ENCODE assay signal across 14 cellular contexts in genomic region chr19:17753976-17754375, GRCh38. TPM values are rescaled to one million over a fixed set of nuclear protein-coding genes. Genes with fewer than 3 reads are reported as not detected.
DNase-seq lines count a peak whose midpoint lies in the region; ATAC-seq, FAIRE-seq and TF ChIP-seq lines count a peak whose summit lies in the region.
"Had no signal": no experiment of that assay in that cellular context is flagged by ENCODE, and none has a peak within 500 bp of the region (broad histone marks: within the 10 kb centered on the region; RNA-seq: fewer than 3 reads in every experiment).

No MANE protein-coding gene starts in this region.

- H3K27me3 ChIP-seq in GM23338 (ENCODE audit: insufficient read depth) = no peaks in the 10 kb centered on the region
- H3K27me3 ChIP-seq: spleen had no signal

- no peak overlapping the region for H3K4me3 Mint-ChIP-seq in GM23338
- H3K4me3 Mint-ChIP-seq: nephron had no signal

- DNase-seq in GM23338 (ENCODE audit: low spot score) (no peak), OCI-LY7 (ENCODE audit: low spot score) (peak; percentile 38), frontal cortex (ENCODE audit: low spot score in 2 of 2) (peak; percentile 56 to 61), putamen (ENCODE audit: low spot score) (peak; percentile 89), NCI-H345 treated with DMSO at 0.1 percent for 48 hours (lab: John Stamatoyannopoulos, UW; ENCODE audit: unreplicated experiment) (no peak)
- no peak for DNase-seq in stimulated activated CD4-positive, alpha-beta T cell treated with anti-CD3 and anti-CD28 coated beads, Interleukin-4, amount 100 ng/mL, for 1 hour
- DNase-seq: effector CD4-positive, alpha-beta T cell; gastrocnemius medialis; kidney glomerular epithelial cell; NCI-H226; spleen; trophoblast cell had no signal

- H3K9me3 Mint-ChIP-seq in GM23338 = no peaks in the 10 kb centered on the region
- H3K9me3 Mint-ChIP-seq: nephron had no signal

- TF ChIP-seq CTCF in GM23338 (conservative IDR thresholded peaks at IDR 0.05; ENCODE audit: low read depth in 2 of 2) (no peak), OCI-LY7 (conservative IDR thresholded peaks at IDR 0.05; ENCODE audit: low read length) (no peak)

- H3K27ac Mint-ChIP-seq in GM23338 = no peak overlapping the region
- H3K27ac Mint-ChIP-seq: nephron had no signal

- H3F3A ChIP-seq in GM23338 (replicated peaks; ENCODE audit: low read depth) = 0 out of 2 replicates have a peak, but pooled peaks cover 2% of the 10 kb centered on the region

- no TSS peak for BruUV-seq in OCI-LY7 (replicated peaks; lab: Mats Ljungman, UMichigan)

- peaks cover 18% of the 10 kb centered on the region for H3K4me1 Mint-ChIP-seq in GM23338
- H3K4me1 Mint-ChIP-seq: nephron had no signal

- CTCF ChIA-PET in OCI-LY7 (lab: Charles Lee; ENCODE audit: unreplicated experiment) = interaction anchor here (0.7 to 1.9 kb wide), 7 partner anchors 13 to 258 kb away, joined by 3 to 7 read pairs (median 4); no protein-coding TSS in a partner anchor

- H4K20me1 ChIP-seq in GM23338 (replicated peaks; ENCODE audit: insufficient read depth) (no peaks in the 10 kb centered on the region), OCI-LY7 (ENCODE audit: insufficient read depth, low read length) (no peaks in the 10 kb centered on the region)

- intact Hi-C loops in OCI-LY7 (cut with micrococcal nuclease; ENCODE audit: unreplicated experiment) = loop anchor here (2.0 to 10.0 kb wide), 4 partner anchors 15 to 447 kb away; partner anchors contain the start of genes DDA1, MAST3 and MRPL34

- POLR2A ChIA-PET in OCI-LY7 (lab: Charles Lee) = interaction anchor here (0.6 to 1.3 kb wide), 3 partner anchors 13 to 65 kb away, joined by 3 to 7 read pairs (median 3); no protein-coding TSS in a partner anchor

- no peaks in the 10 kb centered on the region for H3K9me3 ChIP-seq in OCI-LY7 (ENCODE audit: low read length)
- H3K9me3 ChIP-seq: gastrocnemius medialis, spleen had no signal

- H3K4me2 ChIP-seq in GM23338 (no peak overlapping the region), OCI-LY7 (ENCODE audit: low read length) (peak overlapping the region; percentile 80)

- H3K4me3 ChIP-seq in GM23338 (no peak overlapping the region), OCI-LY7 (ENCODE audit: low read depth, low read length, poor library complexity, severe bottlenecking) (peak overlapping the region; percentile 54)
- H3K4me3 ChIP-seq: gastrocnemius medialis, spleen had no signal

- H3K9me2 ChIP-seq in GM23338 (ENCODE audit: insufficient read depth) (no peaks in the 10 kb centered on the region), OCI-LY7 (ENCODE audit: insufficient read depth, low read length) (no peaks in the 10 kb centered on the region)

- H3K36me3 ChIP-seq in GM23338 (ENCODE audit: insufficient read depth) (no peaks in the 10 kb centered on the region), OCI-LY7 (ENCODE audit: insufficient read depth, low read length) (peaks cover 52% of the 10 kb centered on the region)
- H3K36me3 ChIP-seq: gastrocnemius medialis had no signal

- H3K27ac ChIP-seq in GM23338 (ENCODE audit: low read depth) = no peak overlapping the region
- H3K27ac ChIP-seq in OCI-LY7 (ENCODE audit: low read depth, low read length, poor library complexity, severe bottlenecking) = peak overlapping the region; percentile 93
- H3K27ac ChIP-seq: gastrocnemius medialis had no signal

- no peak for FAIRE-seq in frontal cortex (lab: Jason Lieb, UNC)

- peaks cover 4% of the 10 kb centered on the region; the same call in 1 of the 3 replicates for H3K36me3 Mint-ChIP-seq in GM23338 (ENCODE audit: low read depth)

- H3K4me1 ChIP-seq in GM23338 (ENCODE audit: insufficient read depth) (no peaks in the 10 kb centered on the region; the same call in 1 of the 2 replicates), OCI-LY7 (ENCODE audit: insufficient read depth, low read length, poor library complexity, severe bottlenecking) (peaks cover 64% of the 10 kb centered on the region)
- H3K4me1 ChIP-seq: gastrocnemius medialis had no signal

- H3K79me2 ChIP-seq in GM23338 (replicated peaks; ENCODE audit: insufficient read depth) (no peaks in the 10 kb centered on the region), OCI-LY7 (ENCODE audit: insufficient read depth, low read depth, low read length) (peaks cover 45% of the 10 kb centered on the region)

- H2AFZ ChIP-seq in GM23338 (no peak overlapping the region), OCI-LY7 (ENCODE audit: low read length) (no peak overlapping the region)

- peak; percentile 26; the same call in 2 of the 3 replicates for ATAC-seq in GM23338
- no peak for ATAC-seq in HG03460 (IDR thresholded peaks at IDR 0.05; ENCODE audit: unreplicated experiment)
- ATAC-seq: gastrocnemius medialis had no signal

- H3K27me3 Mint-ChIP-seq in GM23338 (ENCODE audit: insufficient read depth, low read depth, poor library complexity) = peaks cover 8% of the 10 kb centered on the region

TF ChIP-seq in GM23338, 12 proteins besides CTCF, POLR2A, EP300 and RAD21 (continues in another document):
- no peak for TF ChIP-seq NANOG (IDR thresholded peaks at IDR 0.05; ENCODE audit: borderline replicate concordance)
- no peak for TF ChIP-seq POLR2AphosphoS5 (IDR thresholded peaks at IDR 0.05; ENCODE audit: low read depth)
- TF ChIP-seq ZNF331 (CRISPR knock-in tag; IDR thresholded peaks at IDR 0.05; ENCODE audit: low read depth) = no peak
- TF ChIP-seq, protein P1, sequence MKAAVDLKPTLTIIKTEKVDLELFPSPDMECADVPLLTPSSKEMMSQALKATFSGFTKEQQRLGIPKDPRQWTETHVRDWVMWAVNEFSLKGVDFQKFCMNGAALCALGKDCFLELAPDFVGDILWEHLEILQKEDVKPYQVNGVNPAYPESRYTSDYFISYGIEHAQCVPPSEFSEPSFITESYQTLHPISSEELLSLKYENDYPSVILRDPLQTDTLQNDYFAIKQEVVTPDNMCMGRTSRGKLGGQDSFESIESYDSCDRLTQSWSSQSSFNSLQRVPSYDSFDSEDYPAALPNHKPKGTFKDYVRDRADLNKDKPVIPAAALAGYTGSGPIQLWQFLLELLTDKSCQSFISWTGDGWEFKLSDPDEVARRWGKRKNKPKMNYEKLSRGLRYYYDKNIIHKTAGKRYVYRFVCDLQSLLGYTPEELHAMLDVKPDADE (IDR thresholded peaks at IDR 0.05) = no peak
- TF ChIP-seq EZH2phosphoT487 (IDR thresholded peaks at IDR 0.05; ENCODE audit: unreplicated experiment) = no peak
- TF ChIP-seq ZNF114 (CRISPR knock-in tag; IDR thresholded peaks at IDR 0.05) = no peak
- no peak for TF ChIP-seq JUNB (IDR thresholded peaks at IDR 0.05; ENCODE audit: unreplicated experiment)

RNA-seq across cellular contexts. Expression of gene FCHO1, which starts 2.7 kb away (rescaled TPM):
- total RNA-seq in GM23338 (2014; rRNA removed; shearing (Covaris generic)) = 22.4 and 42.3 TPM in 2 replicates
- polyA plus RNA-seq in GM23338 (2016; fragmentation: Nextera tagmentation; extraction: Ambion mirVana) = 14.9 and 18.5 TPM in 2 replicates
- 80.6 and 85.6 TPM in 2 replicates for total RNA-seq in OCI-LY7 (2014; rRNA removed; shearing (Covaris generic))
- total RNA-seq in OCI-LY7 (2022) (107 and 115 TPM in 2 replicates), frontal cortex (26.1 TPM)

RNA-seq across cellular contexts. Expression of gene MAP1S, which starts 34.7 kb away (rescaled TPM):
- 67.6 and 102 TPM in 2 replicates for total RNA-seq in GM23338 (2014; rRNA removed; shearing (Covaris generic))
- 104 and 118 TPM in 2 replicates for polyA plus RNA-seq in GM23338 (2016; fragmentation: Nextera tagmentation; extraction: Ambion mirVana)
- 11.5 and 31.6 TPM in 2 replicates for total RNA-seq in OCI-LY7 (2014; rRNA removed; shearing (Covaris generic))
- 53.1 and 61.1 TPM in 2 replicates for total RNA-seq in OCI-LY7 (2022)
- 20.8 TPM for total RNA-seq in frontal cortex

RNA-seq across cellular contexts. Expression of gene B3GNT3, which starts 41.0 kb away (rescaled TPM):
- 1.0 and 1.9 TPM in 2 replicates for total RNA-seq in GM23338 (2014; rRNA removed; shearing (Covaris generic))
- polyA plus RNA-seq in GM23338 (2016; fragmentation: Nextera tagmentation; extraction: Ambion mirVana) = 0.90 and 0.99 TPM in 2 replicates
- not detected in 2 replicates for total RNA-seq in OCI-LY7 (2014; rRNA removed; shearing (Covaris generic))
- total RNA-seq in OCI-LY7 (2022) (not detected in 2 replicates), frontal cortex (not detected)

Comparison
In these comparisons a context has a peak if more than half of its experiments do, and no peak if none do; other contexts are left out.
1. DNase-seq: peak in OCI-LY7 (single experiment), frontal cortex (2 of 2) and putamen (single experiment); none in GM23338 (single experiment), NCI-H345 treated with DMSO at 0.1 percent for 48 hours (single experiment) and stimulated activated CD4-positive, alpha-beta T cell treated with anti-CD3 and anti-CD28 coated beads, Interleukin-4, amount 100 ng/mL, for 1 hour (single experiment).